Comparison of ENCODE assay signal across 16 cellular contexts in genomic region chr1:11569551-11569950, GRCh38.
"Had no signal": no experiment of that assay in that cellular context is flagged by ENCODE, and none has a peak within 500 bp of the region (broad histone marks: within the 10 kb centered on the region; RNA-seq: fewer than 3 reads in every experiment).

No MANE protein-coding gene starts in this region.

- H3K9me3 Mint-ChIP-seq: activated naive CD4-positive, alpha-beta T cell treated with anti-CD3 and anti-CD28 coated beads, Interleukin-2, amount 10 ng/mL, durations not matched to agents 7 days and 5 days; activated T-cell treated with anti-CD3 and anti-CD28 coated beads, Interleukin-2, amount 50 U/mL, for 24 hours; stimulated activated effector memory CD8-positive, alpha-beta T cell treated with anti-CD3 and anti-CD28 coated beads, Interleukin-12 subunit alpha, Interleukin-12 subunit beta, amount 100 ng/mL, for 72 hours had no signal

- H3K27ac ChIP-seq: adrenal gland, ovary, sigmoid colon had no signal

- ATAC-seq: activated CD8-positive, alpha-beta memory T cell treated with anti-CD3 and anti-CD28 coated beads, Interleukin-2, amount 10 ng/mL, durations not matched to agents 7 days and 5 days; stimulated activated effector memory CD8-positive, alpha-beta T cell treated with anti-CD3 and anti-CD28 coated beads, Interleukin-12 subunit alpha, Interleukin-12 subunit beta, amount 100 ng/mL, for 72 hours had no signal

- DNase-seq: activated CD4-positive, alpha-beta T cell treated with anti-CD3 and anti-CD28 coated beads for 1 hour; activated CD4-positive, alpha-beta T cell treated with anti-CD3 and anti-CD28 coated beads, Interleukin-2, amount 50 U/mL, for 48 hours; activated CD8-positive, alpha-beta memory T cell treated with anti-CD3 and anti-CD28 coated beads, Interleukin-2, amount 10 ng/mL, durations not matched to agents 7 days and 5 days; activated naive CD4-positive, alpha-beta T cell treated with anti-CD3 and anti-CD28 coated beads, Interleukin-2, amount 10 ng/mL, durations not matched to agents 7 days and 5 days; activated T-cell treated with anti-CD3 and anti-CD28 coated beads, Interleukin-2, amount 50 U/mL, for 24 hours; adrenal gland; caudate nucleus; foreskin fibroblast; hippocampal formation; kidney; mesendoderm; ovary; sigmoid colon; stimulated activated CD4-positive, alpha-beta T cell treated with anti-CD3 and anti-CD28 coated beads, Interleukin-12 subunit alpha, Interleukin-12 subunit beta, amount 100 ng/mL, for 4 hours; stimulated activated CD4-positive, alpha-beta T cell treated with anti-CD3 and anti-CD28 coated beads, Interleukin-2, amount 100 ng/mL, for 24 hours had no signal

- H3K4me3 Mint-ChIP-seq: activated CD8-positive, alpha-beta memory T cell treated with anti-CD3 and anti-CD28 coated beads, Interleukin-2, amount 10 ng/mL, durations not matched to agents 7 days and 5 days; activated naive CD4-positive, alpha-beta T cell treated with anti-CD3 and anti-CD28 coated beads, Interleukin-2, amount 10 ng/mL, durations not matched to agents 7 days and 5 days; activated T-cell treated with anti-CD3 and anti-CD28 coated beads, Interleukin-2, amount 50 U/mL, for 24 hours; stimulated activated effector memory CD8-positive, alpha-beta T cell treated with anti-CD3 and anti-CD28 coated beads, Interleukin-12 subunit alpha, Interleukin-12 subunit beta, amount 100 ng/mL, for 72 hours had no signal

- H3K4me1 Mint-ChIP-seq: activated CD8-positive, alpha-beta memory T cell treated with anti-CD3 and anti-CD28 coated beads, Interleukin-2, amount 10 ng/mL, durations not matched to agents 7 days and 5 days; activated naive CD4-positive, alpha-beta T cell treated with anti-CD3 and anti-CD28 coated beads, Interleukin-2, amount 10 ng/mL, durations not matched to agents 7 days and 5 days; stimulated activated effector memory CD8-positive, alpha-beta T cell treated with anti-CD3 and anti-CD28 coated beads, Interleukin-12 subunit alpha, Interleukin-12 subunit beta, amount 100 ng/mL, for 72 hours had no signal

- H3K27ac Mint-ChIP-seq: activated CD8-positive, alpha-beta memory T cell treated with anti-CD3 and anti-CD28 coated beads, Interleukin-2, amount 10 ng/mL, durations not matched to agents 7 days and 5 days; activated naive CD4-positive, alpha-beta T cell treated with anti-CD3 and anti-CD28 coated beads, Interleukin-2, amount 10 ng/mL, durations not matched to agents 7 days and 5 days; activated T-cell treated with anti-CD3 and anti-CD28 coated beads, Interleukin-2, amount 50 U/mL, for 24 hours; stimulated activated effector memory CD8-positive, alpha-beta T cell treated with anti-CD3 and anti-CD28 coated beads, Interleukin-12 subunit alpha, Interleukin-12 subunit beta, amount 100 ng/mL, for 72 hours had no signal

- H3K36me3 Mint-ChIP-seq: activated CD8-positive, alpha-beta memory T cell treated with anti-CD3 and anti-CD28 coated beads, Interleukin-2, amount 10 ng/mL, durations not matched to agents 7 days and 5 days; activated naive CD4-positive, alpha-beta T cell treated with anti-CD3 and anti-CD28 coated beads, Interleukin-2, amount 10 ng/mL, durations not matched to agents 7 days and 5 days; stimulated activated effector memory CD8-positive, alpha-beta T cell treated with anti-CD3 and anti-CD28 coated beads, Interleukin-12 subunit alpha, Interleukin-12 subunit beta, amount 100 ng/mL, for 72 hours had no signal
